In genomic region chr3:38165722-38166387, GRCh38 we compare ENCODE assay signal across 1 cellular context.
A peak's percentile ranks its signal among the peaks of the same experiment; 100 is the strongest.
TF ChIP-seq lines count a peak whose summit lies in the region.

No MANE protein-coding gene starts in this region.

TF ChIP-seq in K562, 482 proteins besides CTCF, POLR2A, EP300 and RAD21 (continues in another document):
- TF ChIP-seq HNRNPK (IDR thresholded peaks at IDR 0.05; ENCODE audit: low read depth, low read length, poor library complexity, severe bottlenecking) (no peak), SRSF9 (IDR thresholded peaks at IDR 0.05; ENCODE audit: borderline replicate concordance, low read depth, low read length) (no peak), SMAD2 (IDR thresholded peaks at IDR 0.05; ENCODE audit: low read depth, low read length) (no peak), SIRT6 (IDR thresholded peaks at IDR 0.05; ENCODE audit: low read depth, low read length) (no peak), E2F1 (CRISPR knock-in tag; IDR thresholded peaks at IDR 0.05) (no peak), JUNB (CRISPR knock-in tag; conservative IDR thresholded peaks at IDR 0.05) (no peak), HDAC3 (IDR thresholded peaks at IDR 0.05; ENCODE audit: borderline replicate concordance, partially characterized antibody) (no peak), MXD1 (CRISPR knock-in tag; IDR thresholded peaks at IDR 0.05; ENCODE audit: borderline replicate concordance, poor library complexity, severe bottlenecking) (no peak), RBM25 (IDR thresholded peaks at IDR 0.05; ENCODE audit: low read depth, low read length, severe bottlenecking) (no peak), ZNF561 (CRISPR knock-in tag; conservative IDR thresholded peaks at IDR 0.05) (no peak), ZNF197 (CRISPR knock-in tag; IDR thresholded peaks at IDR 0.05; ENCODE audit: low read depth) (no peak), U2AF2 (optimal IDR thresholded peaks at IDR 0.05; ENCODE audit: low read depth, low read length) (no peak), PHB2 (IDR thresholded peaks at IDR 0.05; ENCODE audit: low read depth) (no peak), E4F1 (CRISPR knock-in tag; IDR thresholded peaks at IDR 0.05; ENCODE audit: borderline replicate concordance) (no peak), GATAD2B (IDR thresholded peaks at IDR 0.05; ENCODE audit: borderline replicate concordance) (no peak), NCOA6 (IDR thresholded peaks at IDR 0.05) (no peak), PHB (CRISPR knock-in tag; IDR thresholded peaks at IDR 0.05) (no peak), SNRNP70 (optimal IDR thresholded peaks at IDR 0.05; ENCODE audit: low read depth, low read length) (no peak), ZNF217 (CRISPR knock-in tag; IDR thresholded peaks at IDR 0.05) (no peak), PBX2 (CRISPR knock-in tag; IDR thresholded peaks at IDR 0.05; ENCODE audit: low read depth) (no peak), PBX2 (tag; conservative IDR thresholded peaks at IDR 0.05; ENCODE audit: low read depth) (no peak; the same call in 1 of the 2 replicates), HDAC1 (IDR thresholded peaks at IDR 0.05) (peak in 1 of 2 experiments; percentile 67; a peak in 1 of 4 replicates), CHD7 (IDR thresholded peaks at IDR 0.05; ENCODE audit: low read depth, low read length) (no peak), ADNP (tag; IDR thresholded peaks at IDR 0.05) (no peak), TEAD4 (IDR thresholded peaks at IDR 0.05; ENCODE audit: low read length) (no peak), TEAD4 (CRISPR knock-in tag; IDR thresholded peaks at IDR 0.05; ENCODE audit: borderline replicate concordance) (0 out of 2 replicates have a peak, but pooled peaks have one; percentile 63)
- TF ChIP-seq, protein P1, sequence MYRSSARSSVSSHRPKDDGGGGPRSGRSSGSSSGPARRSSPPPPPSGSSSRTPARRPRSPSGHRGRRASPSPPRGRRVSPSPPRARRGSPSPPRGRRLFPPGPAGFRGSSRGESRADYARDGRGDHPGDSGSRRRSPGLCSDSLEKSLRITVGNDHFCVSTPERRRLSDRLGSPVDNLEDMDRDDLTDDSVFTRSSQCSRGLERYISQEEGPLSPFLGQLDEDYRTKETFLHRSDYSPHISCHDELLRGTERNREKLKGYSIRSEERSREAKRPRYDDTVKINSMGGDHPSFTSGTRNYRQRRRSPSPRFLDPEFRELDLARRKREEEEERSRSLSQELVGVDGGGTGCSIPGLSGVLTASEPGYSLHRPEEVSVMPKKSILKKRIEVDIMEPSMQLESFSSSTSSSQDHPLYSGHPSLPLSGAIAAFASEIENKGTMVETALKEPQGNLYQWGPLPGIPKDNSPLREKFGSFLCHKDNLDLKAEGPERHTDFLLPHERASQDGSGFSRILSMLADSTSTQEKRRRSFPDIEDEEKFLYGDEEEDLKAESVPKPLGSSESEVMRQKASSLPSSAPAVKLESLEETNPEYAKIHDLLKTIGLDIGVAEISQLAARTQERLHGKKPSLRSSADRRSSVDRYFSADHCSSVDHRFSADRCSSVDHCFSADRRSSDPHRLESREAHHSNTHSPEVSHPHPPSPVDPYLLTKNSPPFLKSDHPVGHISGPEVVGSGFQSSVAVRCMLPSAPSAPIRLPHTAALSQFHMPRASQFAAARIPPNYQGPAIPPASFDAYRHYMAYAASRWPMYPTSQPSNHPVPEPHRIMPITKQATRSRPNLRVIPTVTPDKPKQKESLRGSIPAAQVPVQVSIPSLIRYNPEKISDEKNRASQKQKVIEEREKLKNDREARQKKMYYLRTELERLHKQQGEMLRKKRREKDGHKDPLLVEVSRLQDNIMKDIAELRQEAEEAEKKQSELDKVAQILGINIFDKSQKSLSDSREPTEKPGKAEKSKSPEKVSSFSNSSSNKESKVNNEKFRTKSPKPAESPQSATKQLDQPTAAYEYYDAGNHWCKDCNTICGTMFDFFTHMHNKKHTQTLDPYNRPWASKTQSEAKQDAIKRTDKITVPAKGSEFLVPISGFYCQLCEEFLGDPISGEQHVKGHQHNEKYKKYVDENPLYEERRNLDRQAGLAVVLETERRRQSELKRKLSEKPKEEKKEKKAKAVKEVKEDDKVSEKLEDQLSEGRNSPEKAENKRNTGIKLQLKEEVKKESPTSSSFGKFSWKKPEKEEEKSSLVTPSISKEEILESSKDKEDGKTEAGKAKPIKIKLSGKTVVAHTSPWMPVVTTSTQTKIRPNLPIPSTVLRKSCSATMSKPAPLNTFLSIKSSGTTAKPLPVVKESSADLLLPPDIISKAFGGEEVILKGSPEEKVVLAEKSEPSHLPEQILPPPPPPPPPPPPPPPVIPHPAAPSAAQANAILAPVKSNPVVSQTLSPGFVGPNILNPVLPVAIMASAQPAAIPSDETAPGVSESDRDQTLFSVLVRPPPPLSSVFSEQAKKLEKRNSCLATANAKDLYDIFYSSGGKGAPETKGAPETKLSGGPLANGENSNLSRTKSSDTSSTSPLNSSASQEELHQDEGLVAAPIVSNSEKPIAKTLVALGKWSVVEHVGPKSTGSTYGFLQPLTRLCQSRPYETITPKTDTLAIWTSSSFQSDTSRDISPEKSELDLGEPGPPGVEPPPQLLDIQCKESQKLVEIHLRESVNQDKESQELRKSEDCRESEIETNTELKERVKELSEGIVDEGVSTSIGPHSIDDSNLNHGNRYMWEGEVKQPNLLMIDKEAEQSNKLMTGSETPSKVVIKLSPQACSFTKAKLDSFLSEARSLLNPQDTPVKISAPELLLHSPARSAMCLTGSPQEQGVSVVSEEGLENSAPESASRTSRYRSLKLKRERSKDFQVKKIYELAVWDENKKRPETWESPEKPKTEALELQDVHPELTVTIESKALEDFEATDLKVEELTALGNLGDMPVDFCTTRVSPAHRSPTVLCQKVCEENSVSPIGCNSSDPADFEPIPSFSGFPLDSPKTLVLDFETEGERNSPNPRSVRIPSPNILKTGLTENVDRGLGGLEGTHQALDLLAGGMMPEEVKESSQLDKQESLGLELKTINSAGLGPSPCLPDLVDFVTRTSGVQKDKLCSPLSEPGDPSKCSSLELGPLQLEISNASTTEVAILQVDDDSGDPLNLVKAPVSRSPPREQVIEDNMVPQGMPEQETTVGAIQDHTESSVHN (IDR thresholded peaks at IDR 0.05; ENCODE audit: borderline replicate concordance in 1 of 2, low read depth in 1 of 2): no peak
